ENCODE assay signal across 19 cellular contexts in genomic region chr20:58004146-58004545, GRCh38.
DNase-seq lines count a peak whose midpoint lies in the region; ATAC-seq and TF ChIP-seq lines count a peak whose summit lies in the region.
"Had no signal": no experiment of that assay in that cellular context is flagged by ENCODE, and none has a peak within 500 bp of the region (broad histone marks: within the 10 kb centered on the region; RNA-seq: fewer than 3 reads in every experiment).

No MANE protein-coding gene starts in this region.

- peak overlapping the region; percentile 37 for H3K27ac Mint-ChIP-seq in dendritic cell treated with granulocyte-macrophage colony-stimulating factor and Interleukin-4, amounts not matched to agents 40 ng/mL and 50 ng/mL, for 4 days
- H3K27ac Mint-ChIP-seq: CD4-positive, alpha-beta memory T cell had no signal

- TF ChIP-seq POLR2A in HCT116 (IDR thresholded peaks at IDR 0.05; ENCODE audit: borderline replicate concordance, extremely low read depth, insufficient read depth, insufficient read length) (no peak), spleen (IDR thresholded peaks at IDR 0.05) (no peak)

- H3K27me3 ChIP-seq in HCT116 (ENCODE audit: insufficient read depth, low read length), result peaks cover 7% of the 10 kb centered on the region; the same call in 1 of the 2 replicates
- peaks cover 0 to 5% (median 0%) of the 10 kb centered on the region in 7 donors for H3K27me3 ChIP-seq in spleen (replicated peaks in 1 of 7)
- H3K27me3 ChIP-seq: BE2C had no signal

- intact Hi-C loops in HCT116 (cut with micrococcal nuclease), result no loop called here
- intact Hi-C loops in OCI-LY7 (cut with micrococcal nuclease; ENCODE audit: unreplicated experiment), result no loop called here
- intact Hi-C loops in dendritic cell treated with granulocyte-macrophage colony-stimulating factor and Interleukin-4, amounts not matched to agents 40 ng/mL and 50 ng/mL, for 4 days (cut with micrococcal nuclease), result no loop called here
- intact Hi-C loops in spleen (cut with DNase I; ENCODE audit: low total_unique reads), result no loop called here

- H3K9me3 Mint-ChIP-seq in dendritic cell treated with granulocyte-macrophage colony-stimulating factor and Interleukin-4, amounts not matched to agents 40 ng/mL and 50 ng/mL, for 4 days, result no peaks in the 10 kb centered on the region
- H3K9me3 Mint-ChIP-seq: CD4-positive, alpha-beta memory T cell had no signal

- H3K79me2 ChIP-seq in HCT116 (ENCODE audit: insufficient read depth, low read length) (no peaks in the 10 kb centered on the region), OCI-LY7 (ENCODE audit: insufficient read depth, low read depth, low read length) (no peaks in the 10 kb centered on the region)

- POLR2A ChIA-PET in HCT116 (lab: Charles Lee), result no interaction called here
- POLR2A ChIA-PET in OCI-LY7 (lab: Charles Lee), result interaction anchor here (0.6 kb wide), 1 partner anchor 1262 kb away, joined by 3 read pairs; no protein-coding TSS in a partner anchor

- WGBS in spleen, 5 donors, result 82 to 91% (median 86%) methylated on average over 7 of the region's 7 CpGs

- no peak for TF ChIP-seq RAD21 in HCT116 (IDR thresholded peaks at IDR 0.05; ENCODE audit: low read depth)

- CTCF ChIA-PET in HCT116 (lab: Charles Lee) (no interaction called here), OCI-LY7 (lab: Charles Lee; ENCODE audit: unreplicated experiment) (no interaction called here)

- H3K4me1 ChIP-seq in HCT116 (ENCODE audit: control insufficient read depth in 1 of 2, insufficient read depth in 2 of 2, low read length in 2 of 2) (no peaks in the 10 kb centered on the region), OCI-LY7 (ENCODE audit: insufficient read depth, low read length, poor library complexity, severe bottlenecking) (no peaks in the 10 kb centered on the region), spleen (peaks cover 0 to 10% (median 8%) of the 10 kb centered on the region in 6 donors)

- H3K4me2 ChIP-seq in HCT116 (ENCODE audit: low read length) (0 out of 2 replicates have a peak overlapping the region, but pooled peaks have one; percentile 9), OCI-LY7 (ENCODE audit: low read length) (no peak overlapping the region)
- H3K4me2 ChIP-seq: A549 had no signal

- BruUV-seq in HCT116 (replicated peaks; lab: Mats Ljungman, UMichigan), result no TSS peak
- BruUV-seq in OCI-LY7 (replicated peaks; lab: Mats Ljungman, UMichigan), result no TSS peak

- H3K36me3 ChIP-seq in HCT116 (ENCODE audit: control insufficient read depth in 1 of 2, insufficient read depth in 2 of 2, low read length in 2 of 2) (no peaks in the 10 kb centered on the region), OCI-LY7 (ENCODE audit: insufficient read depth, low read length) (no peaks in the 10 kb centered on the region), spleen (no peaks in the 10 kb centered on the region)
- H3K36me3 ChIP-seq: BE2C had no signal

- no peak for ATAC-seq in HCT116
- no peak for ATAC-seq in GM21619 (IDR thresholded peaks at IDR 0.05; ENCODE audit: unreplicated experiment)

- no peak overlapping the region for H3K27ac ChIP-seq in HCT116 (ENCODE audit: low read depth, low read length)
- no peak overlapping the region for H3K27ac ChIP-seq in OCI-LY7 (ENCODE audit: low read depth, low read length, poor library complexity, severe bottlenecking)
- no peak overlapping the region for H3K27ac ChIP-seq in spleen
- H3K27ac ChIP-seq: C4-2B, HL-60 had no signal

- TF ChIP-seq CTCF in HCT116 (IDR thresholded peaks at IDR 0.05 in 2 of 3, conservative IDR thresholded peaks at IDR 0.05 in 1 of 3; ENCODE audit: borderline replicate concordance in 1 of 3, insufficient read depth in 1 of 3, low read depth in 2 of 3, low read length in 2 of 3) (no peak), OCI-LY7 (conservative IDR thresholded peaks at IDR 0.05; ENCODE audit: low read length) (no peak), spleen (IDR thresholded peaks at IDR 0.05 in 8 of 11, conservative IDR thresholded peaks at IDR 0.05 in 3 of 11) (no peak)

- no peaks in the 10 kb centered on the region for H3K9me3 ChIP-seq in HCT116 (ENCODE audit: control insufficient read depth in 1 of 2, insufficient read depth in 1 of 2, low read depth in 1 of 2, low read length in 2 of 2)
- H3K9me3 ChIP-seq in OCI-LY7 (ENCODE audit: low read length), result no peaks in the 10 kb centered on the region
- H3K9me3 ChIP-seq in spleen, result no peaks in the 10 kb centered on the region
- H3K9me3 ChIP-seq: A549, BE2C had no signal

- H3K27me3 Mint-ChIP-seq in dendritic cell treated with granulocyte-macrophage colony-stimulating factor and Interleukin-4, amounts not matched to agents 40 ng/mL and 50 ng/mL, for 4 days, result peaks cover 5% of the 10 kb centered on the region

- H3K9me2 ChIP-seq in HCT116 (ENCODE audit: insufficient read depth), result no peaks in the 10 kb centered on the region
- no peaks in the 10 kb centered on the region for H3K9me2 ChIP-seq in OCI-LY7 (ENCODE audit: insufficient read depth, low read length)

- no peaks in the 10 kb centered on the region for H3K36me3 Mint-ChIP-seq in dendritic cell treated with granulocyte-macrophage colony-stimulating factor and Interleukin-4, amounts not matched to agents 40 ng/mL and 50 ng/mL, for 4 days (ENCODE audit: low read depth)
- H3K36me3 Mint-ChIP-seq: CD4-positive, alpha-beta memory T cell had no signal

- H2AFZ ChIP-seq in HCT116 (ENCODE audit: low read depth, low read length, poor library complexity, severe bottlenecking), result no peak overlapping the region
- peak overlapping the region; percentile 59; the same call in 1 of the 2 replicates for H2AFZ ChIP-seq in OCI-LY7 (ENCODE audit: low read length)

- H4K20me1 ChIP-seq in HCT116 (ENCODE audit: insufficient read depth) (no peaks in the 10 kb centered on the region), OCI-LY7 (ENCODE audit: insufficient read depth, low read length) (no peaks in the 10 kb centered on the region)

- RAD21 ChIA-PET in HCT116 (lab: Charles Lee; ENCODE audit: low non-redundant PET in 1 of 2, low total read pairs in 2 of 2, uncharacterized antibody in 2 of 2, unreplicated experiment in 2 of 2), result no interaction called here

- no peak overlapping the region for H3K9ac ChIP-seq in HCT116 (ENCODE audit: low read length)

- H3K4me3 ChIP-seq in HCT116 (replicated peaks in 1 of 2; ENCODE audit: low read depth in 1 of 2, low read length in 2 of 2) (no peak overlapping the region), OCI-LY7 (ENCODE audit: low read depth, low read length, poor library complexity, severe bottlenecking) (no peak overlapping the region), spleen (no peak overlapping the region)
- H3K4me3 ChIP-seq: A549 had no signal

- DNase-seq in HCT116 (ENCODE audit: low read depth, low spot score) (no peak), OCI-LY7 (ENCODE audit: low spot score) (no peak), spleen (peak; percentile 34), GM19240 (ENCODE audit: insufficient read length, low spot score) (no peak), NCI-H524 (lab: John Stamatoyannopoulos, UW) (no peak)
- DNase-seq: BE2C; CD4-positive, alpha-beta memory T cell; COR-L47; DMS153; DND-41; GDM1; HCEC 1CT; IMR-90; KG1 had no signal

- H3K4me1 Mint-ChIP-seq in dendritic cell treated with granulocyte-macrophage colony-stimulating factor and Interleukin-4, amounts not matched to agents 40 ng/mL and 50 ng/mL, for 4 days (ENCODE audit: low read depth), result peaks cover 56% of the 10 kb centered on the region
- H3K4me1 Mint-ChIP-seq: CD4-positive, alpha-beta memory T cell had no signal

- H3K4me3 Mint-ChIP-seq in dendritic cell treated with granulocyte-macrophage colony-stimulating factor and Interleukin-4, amounts not matched to agents 40 ng/mL and 50 ng/mL, for 4 days, result no peak overlapping the region
- H3K4me3 Mint-ChIP-seq: CD4-positive, alpha-beta memory T cell had no signal

TF ChIP-seq in HCT116, 20 proteins besides CTCF, POLR2A, EP300 and RAD21 (continues in another document):
- TF ChIP-seq ELF1 (IDR thresholded peaks at IDR 0.05; ENCODE audit: borderline replicate concordance, low read depth), result no peak
- TF ChIP-seq CBX3 (IDR thresholded peaks at IDR 0.05; ENCODE audit: low read depth), result no peak
- TF ChIP-seq ZNF274 (IDR thresholded peaks at IDR 0.05; ENCODE audit: low read depth, low read length), result no peak
- TF ChIP-seq ATF3 (IDR thresholded peaks at IDR 0.05), result no peak
- no peak for TF ChIP-seq FOSL1 (IDR thresholded peaks at IDR 0.05; ENCODE audit: low read depth)
- no peak for TF ChIP-seq JUND (IDR thresholded peaks at IDR 0.05)
- TF ChIP-seq EZH2phosphoT487 (IDR thresholded peaks at IDR 0.05; ENCODE audit: borderline replicate concordance), result no peak
- no peak for TF ChIP-seq YY1 (IDR thresholded peaks at IDR 0.05; ENCODE audit: extremely low read depth, insufficient replicate concordance, low read depth, low read length)
- no peak for TF ChIP-seq MAX (IDR thresholded peaks at IDR 0.05)
- no peak for TF ChIP-seq ZFX (IDR thresholded peaks at IDR 0.05)
- TF ChIP-seq SRF (IDR thresholded peaks at IDR 0.05; ENCODE audit: low read depth), result no peak
- TF ChIP-seq POLR2AphosphoS5 (IDR thresholded peaks at IDR 0.05; ENCODE audit: low read depth, low read length), result no peak
- no peak for TF ChIP-seq CEBPB (IDR thresholded peaks at IDR 0.05; ENCODE audit: low read depth)
- TF ChIP-seq SIN3A (IDR thresholded peaks at IDR 0.05; ENCODE audit: low read depth), result no peak
